12 cellular contexts compared by ENCODE assay signal in genomic region chr15:64050281-64051092, GRCh38. TPM values are rescaled to one million over a fixed set of nuclear protein-coding genes. Genes with fewer than 3 reads are reported as not detected.
A peak's percentile ranks its signal among the peaks of the same experiment; 100 is the strongest.
DNase-seq lines count a peak whose midpoint lies in the region; ATAC-seq and TF ChIP-seq lines count a peak whose summit lies in the region.
"Had no signal": no experiment of that assay in that cellular context is flagged by ENCODE, and none has a peak within 500 bp of the region (broad histone marks: within the 10 kb centered on the region; RNA-seq: fewer than 3 reads in every experiment).

No MANE protein-coding gene starts in this region.

- peaks cover 20% of the 10 kb centered on the region for H3K4me1 ChIP-seq in neural progenitor cell

- peak overlapping the region; percentile 35 for H3K4me2 ChIP-seq in neural progenitor cell

- no peak for TF ChIP-seq CTCF in neural progenitor cell (IDR thresholded peaks at IDR 0.05)

- peaks cover 5% of the 10 kb centered on the region for H3K4me1 Mint-ChIP-seq in activated T-helper 17 cell treated with anti-CD3 and anti-CD28 coated beads, Interleukin-2, amount 50 U/mL, for 72 hours
- H3K4me1 Mint-ChIP-seq in neural progenitor cell: peaks cover 37% of the 10 kb centered on the region
- peaks cover 5 to 33% (median 7%) of the 10 kb centered on the region in 4 donors for H3K4me1 Mint-ChIP-seq in naive thymus-derived CD8-positive, alpha-beta T cell

- peak overlapping the region; percentile 22 for H3K27ac Mint-ChIP-seq in activated T-helper 17 cell treated with anti-CD3 and anti-CD28 coated beads, Interleukin-2, amount 50 U/mL, for 72 hours
- peak overlapping the region; percentile 92 for H3K27ac Mint-ChIP-seq in neural progenitor cell
- H3K27ac Mint-ChIP-seq in naive thymus-derived CD8-positive, alpha-beta T cell: peak overlapping the region in 2 of 10 donors; percentile 22 to 34
- H3K27ac Mint-ChIP-seq: nephron progenitor cell; stimulated activated naive CD8-positive, alpha-beta T cell treated with anti-CD3 and anti-CD28 coated beads, Interleukin-15, amount 100 ng/mL, for 72 hours had no signal

- H3K36me3 ChIP-seq in neural progenitor cell: no peaks in the 10 kb centered on the region
- H3K36me3 ChIP-seq: heart left ventricle had no signal

- H2AFZ ChIP-seq in neural progenitor cell (replicated peaks): peak overlapping the region; percentile 90

- H3K36me3 Mint-ChIP-seq in activated T-helper 17 cell treated with anti-CD3 and anti-CD28 coated beads, Interleukin-2, amount 50 U/mL, for 72 hours (ENCODE audit: low read depth): no peaks in the 10 kb centered on the region
- no peaks in the 10 kb centered on the region for H3K36me3 Mint-ChIP-seq in neural progenitor cell
- no peaks in the 10 kb centered on the region for H3K36me3 Mint-ChIP-seq in naive thymus-derived CD8-positive, alpha-beta T cell

- H3K27me3 Mint-ChIP-seq in activated T-helper 17 cell treated with anti-CD3 and anti-CD28 coated beads, Interleukin-2, amount 50 U/mL, for 72 hours: peaks cover 4% of the 10 kb centered on the region
- peaks cover 11% of the 10 kb centered on the region for H3K27me3 Mint-ChIP-seq in neural progenitor cell (ENCODE audit: insufficient read depth, low read depth)
- peaks cover 4 to 21% (median 17%) of the 10 kb centered on the region in 5 donors for H3K27me3 Mint-ChIP-seq in naive thymus-derived CD8-positive, alpha-beta T cell

- H3K27me3 ChIP-seq in neural progenitor cell: peaks cover 26% of the 10 kb centered on the region
- H3K27me3 ChIP-seq: heart left ventricle had no signal

- DNase-seq in DMS153 (lab: John Stamatoyannopoulos, UW) (peak; percentile 80), NCI-H1417 (lab: John Stamatoyannopoulos, UW) (peak in 2 of 3 experiments; percentile 88 to 95), neural progenitor cell (ENCODE audit: low spot score) (no peak), SW 1271 (lab: John Stamatoyannopoulos, UW) (no peak)
- no peak for DNase-seq in naive thymus-derived CD8-positive, alpha-beta T cell
- DNase-seq: heart left ventricle; left ventricle myocardium superior; NCI-H1048; nephron progenitor cell; stimulated activated naive CD8-positive, alpha-beta T cell treated with anti-CD3 and anti-CD28 coated beads, Interleukin-15, amount 100 ng/mL, for 72 hours had no signal

- H3K9ac ChIP-seq in neural progenitor cell: no peak overlapping the region

- no peaks in the 10 kb centered on the region for H3F3A ChIP-seq in neural progenitor cell (ENCODE audit: low read depth)

- POLR2A ChIA-PET in naive thymus-derived CD8-positive, alpha-beta T cell (lab: Charles Lee): no interaction called here

- no peaks in the 10 kb centered on the region for H4K20me1 ChIP-seq in neural progenitor cell (ENCODE audit: low read depth)

- H3K9me3 ChIP-seq in neural progenitor cell (ENCODE audit: low read depth): no peaks in the 10 kb centered on the region
- H3K9me3 ChIP-seq: heart left ventricle had no signal

- H3K4me3 Mint-ChIP-seq in activated T-helper 17 cell treated with anti-CD3 and anti-CD28 coated beads, Interleukin-2, amount 50 U/mL, for 72 hours: no peak overlapping the region
- no peak overlapping the region for H3K4me3 Mint-ChIP-seq in neural progenitor cell
- no peak overlapping the region for H3K4me3 Mint-ChIP-seq in naive thymus-derived CD8-positive, alpha-beta T cell
- H3K4me3 Mint-ChIP-seq: nephron progenitor cell; stimulated activated naive CD8-positive, alpha-beta T cell treated with anti-CD3 and anti-CD28 coated beads, Interleukin-15, amount 100 ng/mL, for 72 hours had no signal

- no peaks in the 10 kb centered on the region for H3K79me2 ChIP-seq in neural progenitor cell (ENCODE audit: low read depth)

- no peak overlapping the region for H3K27ac ChIP-seq in neural progenitor cell
- H3K27ac ChIP-seq: heart left ventricle had no signal

- ATAC-seq in activated T-helper 17 cell treated with anti-CD3 and anti-CD28 coated beads, Interleukin-2, amount 50 U/mL, for 72 hours (replicated peaks): no peak
- ATAC-seq in HG03442 (IDR thresholded peaks at IDR 0.05; ENCODE audit: unreplicated experiment): no peak
- no peak for ATAC-seq in naive thymus-derived CD8-positive, alpha-beta T cell
- ATAC-seq: left ventricle myocardium superior; stimulated activated naive CD8-positive, alpha-beta T cell treated with anti-CD3 and anti-CD28 coated beads, Interleukin-15, amount 100 ng/mL, for 72 hours had no signal

- no peak overlapping the region for H3K4me3 ChIP-seq in neural progenitor cell
- H3K4me3 ChIP-seq: heart left ventricle had no signal

- H3K9me3 Mint-ChIP-seq in activated T-helper 17 cell treated with anti-CD3 and anti-CD28 coated beads, Interleukin-2, amount 50 U/mL, for 72 hours: no peaks in the 10 kb centered on the region
- H3K9me3 Mint-ChIP-seq in neural progenitor cell: no peaks in the 10 kb centered on the region
- H3K9me3 Mint-ChIP-seq in naive thymus-derived CD8-positive, alpha-beta T cell: no peaks in the 10 kb centered on the region
- H3K9me3 Mint-ChIP-seq: nephron progenitor cell; stimulated activated naive CD8-positive, alpha-beta T cell treated with anti-CD3 and anti-CD28 coated beads, Interleukin-15, amount 100 ng/mL, for 72 hours had no signal

RNA-seq across cellular contexts. Expression of gene DAPK2, which starts 4.2 kb away (rescaled TPM):
- 10 to 100 TPM in 1 of 2 donors, under 1 TPM in 1; 0.82 to 10.6 TPM for total RNA-seq in activated T-helper 17 cell treated with anti-CD3 and anti-CD28 coated beads, Interleukin-2, amount 50 U/mL, for 72 hours
- 5.4 and 9.7 TPM in 2 replicates for total RNA-seq in neural progenitor cell (ENCODE audit: low replicate concordance)
- 1 to 10 TPM; 1.3 to 1.6 TPM for total RNA-seq in naive thymus-derived CD8-positive, alpha-beta T cell
- 1 to 10 TPM in 2 of 3 donors, under 1 TPM in 1; 0.41 to 4.0 (median 1.1) TPM for polyA plus RNA-seq in naive thymus-derived CD8-positive, alpha-beta T cell

RNA-seq across cellular contexts. Expression of gene CIAO2A, which starts 43.2 kb away (rescaled TPM):
- total RNA-seq in activated T-helper 17 cell treated with anti-CD3 and anti-CD28 coated beads, Interleukin-2, amount 50 U/mL, for 72 hours: 10 to 100 TPM; 71.7 to 99.1 TPM
- 114 and 210 TPM in 2 replicates for total RNA-seq in neural progenitor cell (ENCODE audit: low replicate concordance)
- 10 to 100 TPM; 27.5 to 31.8 TPM for total RNA-seq in naive thymus-derived CD8-positive, alpha-beta T cell
- polyA plus RNA-seq in naive thymus-derived CD8-positive, alpha-beta T cell: 10 to 100 TPM; 54.8 to 84.8 (median 64.9) TPM

RNA-seq across cellular contexts. Expression of gene SNX1, which starts 45.3 kb away (rescaled TPM):
- 100 to 1,000 TPM in 1 of 2 donors, 10 to 100 TPM in 1; 91.3 to 126 TPM for total RNA-seq in activated T-helper 17 cell treated with anti-CD3 and anti-CD28 coated beads, Interleukin-2, amount 50 U/mL, for 72 hours
- total RNA-seq in neural progenitor cell (ENCODE audit: low replicate concordance): 24.0 and 31.3 TPM in 2 replicates
- 100 to 1,000 TPM; 133 to 143 TPM for total RNA-seq in naive thymus-derived CD8-positive, alpha-beta T cell
- 10 to 100 TPM; 42.7 to 72.6 (median 54.8) TPM for polyA plus RNA-seq in naive thymus-derived CD8-positive, alpha-beta T cell

Comparison
In these comparisons a context has a peak if more than half of its experiments do, and no peak if none do; other contexts are left out.
1. DNase-seq: peak in DMS153 (single experiment) and NCI-H1417 (2 of 3); none in neural progenitor cell (single experiment), SW 1271 (0 of 2) and naive thymus-derived CD8-positive, alpha-beta T cell (0 of 10).